16 cellular contexts compared by ENCODE assay signal in genomic region chr17:14442798-14443553, GRCh38.
"Had no signal": no experiment of that assay in that cellular context is flagged by ENCODE, and none has a peak within 500 bp of the region (broad histone marks: within the 10 kb centered on the region; RNA-seq: fewer than 3 reads in every experiment).

No MANE protein-coding gene starts in this region.

- H3K4me1 ChIP-seq: gastrocnemius medialis, heart right ventricle, left ventricle myocardium inferior, spleen, tibial nerve had no signal

- ATAC-seq: gastrocnemius medialis, heart right ventricle, right cardiac atrium had no signal

- H3K4me3 ChIP-seq: gastrocnemius medialis, heart right ventricle, left ventricle myocardium inferior, spleen, tibial nerve had no signal

- H3K9me3 Mint-ChIP-seq: activated naive CD8-positive, alpha-beta T cell treated with anti-CD3 and anti-CD28 coated beads, Interleukin-2, amount 10 ng/mL, durations not matched to agents 7 days and 5 days had no signal

- H3K4me1 Mint-ChIP-seq: activated naive CD8-positive, alpha-beta T cell treated with anti-CD3 and anti-CD28 coated beads, Interleukin-2, amount 10 ng/mL, durations not matched to agents 7 days and 5 days had no signal

- DNase-seq: activated gamma-delta T cell; activated naive CD8-positive, alpha-beta T cell treated with anti-CD3 and anti-CD28 coated beads, Interleukin-2, amount 10 ng/mL, durations not matched to agents 7 days and 5 days; activated T-cell treated with anti-CD3 and anti-CD28 coated beads, Interleukin-2, amount 50 U/mL, for 1 hour; anterior cingulate cortex; gastrocnemius medialis; heart right ventricle; left ventricle myocardium inferior; right cardiac atrium; spleen; stimulated activated CD4-positive, alpha-beta T cell treated with anti-CD3 and anti-CD28 coated beads, Interleukin-1b, Interleukin-23, amount 100 ng/mL, for 48 hours; stimulated activated naive B cell treated with anti-CD40 and anti-IgM and Interleukin-4, amounts not matched to agents 10 μg/mL and 1 μg/mL and 100 μg/mL, for 72 hours had no signal

- H3K9me3 ChIP-seq: gastrocnemius medialis, heart right ventricle, left ventricle myocardium inferior, neutrophil, spleen, tibial nerve had no signal

- FAIRE-seq: bronchial epithelial cell, colon, keratinocyte had no signal

- H3K36me3 Mint-ChIP-seq: stimulated activated naive B cell treated with anti-CD40 and anti-IgM and Interleukin-4, amounts not matched to agents 10 μg/mL and 1 μg/mL and 100 μg/mL, for 72 hours had no signal

- H3K27ac Mint-ChIP-seq: activated naive CD8-positive, alpha-beta T cell treated with anti-CD3 and anti-CD28 coated beads, Interleukin-2, amount 10 ng/mL, durations not matched to agents 7 days and 5 days; stimulated activated naive B cell treated with anti-CD40 and anti-IgM and Interleukin-4, amounts not matched to agents 10 μg/mL and 1 μg/mL and 100 μg/mL, for 72 hours had no signal

- H3K27ac ChIP-seq: gastrocnemius medialis, heart right ventricle, left ventricle myocardium inferior, neutrophil, spleen, tibial nerve had no signal

- H3K4me3 Mint-ChIP-seq: activated naive CD8-positive, alpha-beta T cell treated with anti-CD3 and anti-CD28 coated beads, Interleukin-2, amount 10 ng/mL, durations not matched to agents 7 days and 5 days; stimulated activated naive B cell treated with anti-CD40 and anti-IgM and Interleukin-4, amounts not matched to agents 10 μg/mL and 1 μg/mL and 100 μg/mL, for 72 hours had no signal

- H3K27me3 Mint-ChIP-seq: activated naive CD8-positive, alpha-beta T cell treated with anti-CD3 and anti-CD28 coated beads, Interleukin-2, amount 10 ng/mL, durations not matched to agents 7 days and 5 days had no signal
